Comparison of ENCODE assay signal across 20 cellular contexts in genomic region chr22:21054714-21055563, GRCh38. TPM values are rescaled to one million over a fixed set of nuclear protein-coding genes. Genes with fewer than 3 reads are reported as not detected.
DNase-seq lines count a peak whose midpoint lies in the region; ATAC-seq and TF ChIP-seq lines count a peak whose summit lies in the region.
"Had no signal": no experiment of that assay in that cellular context is flagged by ENCODE, and none has a peak within 500 bp of the region (broad histone marks: within the 10 kb centered on the region; RNA-seq: fewer than 3 reads in every experiment).

No MANE protein-coding gene starts in this region.

- H3K27me3 ChIP-seq in RWPE2 (ENCODE audit: insufficient read depth, poor library complexity, severe bottlenecking) (no peaks in the 10 kb centered on the region), foreskin keratinocyte (no peaks in the 10 kb centered on the region), neural progenitor cell (no peaks in the 10 kb centered on the region)
- H3K27me3 ChIP-seq: Peyer's patch had no signal

- peak; percentile 8 for ATAC-seq in activated CD8-positive, alpha-beta T cell treated with anti-CD3 and anti-CD28 coated beads, Interleukin-2, amount 10 ng/mL, durations not matched to agents 7 days and 5 days
- ATAC-seq in activated CD8-positive, alpha-beta T cell treated with anti-CD3 and anti-CD28 coated beads for 36 hours: no peak
- 0 out of 3 replicates have a peak, but pooled peaks have one; percentile 14 for ATAC-seq in RWPE2 (ENCODE audit: low read depth)
- peak; percentile 13 for ATAC-seq in foreskin keratinocyte
- ATAC-seq: GM12878, Right ventricle myocardium inferior had no signal

- peaks cover 6% of the 10 kb centered on the region for H3K27me3 Mint-ChIP-seq in activated CD8-positive, alpha-beta T cell treated with anti-CD3 and anti-CD28 coated beads, Interleukin-2, amount 10 ng/mL, durations not matched to agents 7 days and 5 days (ENCODE audit: low read depth)
- peaks cover 5% of the 10 kb centered on the region for H3K27me3 Mint-ChIP-seq in activated CD8-positive, alpha-beta T cell treated with anti-CD3 and anti-CD28 coated beads for 36 hours
- peaks cover 7% of the 10 kb centered on the region for H3K27me3 Mint-ChIP-seq in neural progenitor cell (ENCODE audit: insufficient read depth, low read depth)
- H3K27me3 Mint-ChIP-seq in type B pancreatic cell: no peaks in the 10 kb centered on the region
- H3K27me3 Mint-ChIP-seq: CD4-positive, alpha-beta T cell had no signal

- H4K20me1 ChIP-seq in neural progenitor cell (ENCODE audit: low read depth): no peaks in the 10 kb centered on the region

- CTCF ChIA-PET in activated CD8-positive, alpha-beta T cell treated with anti-CD3 and anti-CD28 coated beads, Interleukin-2, amount 10 ng/mL, durations not matched to agents 7 days and 5 days (lab: Charles Lee): no interaction called here
- CTCF ChIA-PET in activated CD8-positive, alpha-beta T cell treated with anti-CD3 and anti-CD28 coated beads for 36 hours (lab: Charles Lee): interaction anchor here (1.0 kb wide), 1 partner anchor 271 kb away, joined by 3 read pairs; no protein-coding TSS in a partner anchor

- H3K4me2 ChIP-seq in neural progenitor cell: no peak overlapping the region

- H3K79me2 ChIP-seq in neural progenitor cell (ENCODE audit: low read depth): no peaks in the 10 kb centered on the region

- no peak for TF ChIP-seq CTCF in activated CD8-positive, alpha-beta T cell treated with anti-CD3 and anti-CD28 coated beads for 36 hours (IDR thresholded peaks at IDR 0.05)
- no peak for TF ChIP-seq CTCF in RWPE2 (IDR thresholded peaks at IDR 0.05; ENCODE audit: poor library complexity, severe bottlenecking)
- TF ChIP-seq CTCF in foreskin keratinocyte (conservative IDR thresholded peaks at IDR 0.05): no peak
- TF ChIP-seq CTCF in neural progenitor cell (IDR thresholded peaks at IDR 0.05): no peak
- TF ChIP-seq CTCF in type B pancreatic cell (conservative IDR thresholded peaks at IDR 0.05): no peak

- H3K36me3 ChIP-seq in RWPE2 (ENCODE audit: low read depth) (no peaks in the 10 kb centered on the region), neural progenitor cell (no peaks in the 10 kb centered on the region)
- H3K36me3 ChIP-seq: Peyer's patch had no signal

- H3K9me3 ChIP-seq in RWPE2 (ENCODE audit: severe bottlenecking): peaks cover 7% of the 10 kb centered on the region
- no peaks in the 10 kb centered on the region for H3K9me3 ChIP-seq in neural progenitor cell (ENCODE audit: low read depth)
- H3K9me3 ChIP-seq: Peyer's patch had no signal

- no peak overlapping the region for H2AFZ ChIP-seq in neural progenitor cell (replicated peaks)

- intact Hi-C loops in activated CD8-positive, alpha-beta T cell treated with anti-CD3 and anti-CD28 coated beads for 36 hours (cut with micrococcal nuclease): no loop called here

- POLR2A ChIA-PET in activated CD8-positive, alpha-beta T cell treated with anti-CD3 and anti-CD28 coated beads, Interleukin-2, amount 10 ng/mL, durations not matched to agents 7 days and 5 days (lab: Charles Lee): interaction anchor here (1.0 kb wide), 1 partner anchor 10 kb away, joined by 4 read pairs; the partner anchor contains the start of gene LRRC74B
- POLR2A ChIA-PET in activated CD8-positive, alpha-beta T cell treated with anti-CD3 and anti-CD28 coated beads for 36 hours (lab: Charles Lee): interaction anchor here (0.6 kb wide), 1 partner anchor 8 kb away, joined by 3 read pairs; no protein-coding TSS in a partner anchor

- H3K9me3 Mint-ChIP-seq in activated CD8-positive, alpha-beta T cell treated with anti-CD3 and anti-CD28 coated beads, Interleukin-2, amount 10 ng/mL, durations not matched to agents 7 days and 5 days (ENCODE audit: insufficient read depth): no peaks in the 10 kb centered on the region
- no peaks in the 10 kb centered on the region for H3K9me3 Mint-ChIP-seq in activated CD8-positive, alpha-beta T cell treated with anti-CD3 and anti-CD28 coated beads for 36 hours
- H3K9me3 Mint-ChIP-seq in neural progenitor cell (no peaks in the 10 kb centered on the region), type B pancreatic cell (no peaks in the 10 kb centered on the region)
- H3K9me3 Mint-ChIP-seq: CD4-positive, alpha-beta T cell; H9; IgD-negative memory B cell had no signal

- no peak for DNase-seq in activated CD8-positive, alpha-beta T cell treated with anti-CD3 and anti-CD28 coated beads, Interleukin-2, amount 10 ng/mL, durations not matched to agents 7 days and 5 days
- DNase-seq in activated CD8-positive, alpha-beta T cell treated with anti-CD3 and anti-CD28 coated beads for 36 hours: no peak
- no peak for DNase-seq in RWPE2 (ENCODE audit: low spot score)
- DNase-seq in foreskin keratinocyte: no peak
- DNase-seq in neural progenitor cell (ENCODE audit: low spot score): no peak
- no peak for DNase-seq in type B pancreatic cell (ENCODE audit: extremely low spot score, unreplicated experiment)
- DNase-seq in H4 (ENCODE audit: low spot score): no peak
- DNase-seq in iPS-NIHi11 (ENCODE audit: low spot score): no peak
- DNase-seq: CD4-positive, alpha-beta T cell; EL; NCI-H1105; NCI-H2081; NCI-H2171 treated with DMSO at 0.1 percent for 48 hours; NCI-H446 treated with DMSO at 0.1 percent for 48 hours; Peyer's patch had no signal

- H3K4me1 ChIP-seq in RWPE2 (ENCODE audit: insufficient read depth, poor library complexity, severe bottlenecking) (peaks cover 5% of the 10 kb centered on the region), foreskin keratinocyte (peaks cover 5% of the 10 kb centered on the region), neural progenitor cell (no peaks in the 10 kb centered on the region)
- H3K4me1 ChIP-seq: Peyer's patch had no signal

- no peaks in the 10 kb centered on the region for H3K36me3 Mint-ChIP-seq in activated CD8-positive, alpha-beta T cell treated with anti-CD3 and anti-CD28 coated beads, Interleukin-2, amount 10 ng/mL, durations not matched to agents 7 days and 5 days (ENCODE audit: low read depth)
- H3K36me3 Mint-ChIP-seq in activated CD8-positive, alpha-beta T cell treated with anti-CD3 and anti-CD28 coated beads for 36 hours (ENCODE audit: low read depth): no peaks in the 10 kb centered on the region
- no peaks in the 10 kb centered on the region for H3K36me3 Mint-ChIP-seq in neural progenitor cell
- no peaks in the 10 kb centered on the region for H3K36me3 Mint-ChIP-seq in type B pancreatic cell

- H3K9ac ChIP-seq in neural progenitor cell: no peak overlapping the region

- H3F3A ChIP-seq in neural progenitor cell (ENCODE audit: low read depth): no peaks in the 10 kb centered on the region

- H3K4me1 Mint-ChIP-seq in activated CD8-positive, alpha-beta T cell treated with anti-CD3 and anti-CD28 coated beads, Interleukin-2, amount 10 ng/mL, durations not matched to agents 7 days and 5 days (ENCODE audit: low read depth): peaks cover 29% of the 10 kb centered on the region
- H3K4me1 Mint-ChIP-seq in activated CD8-positive, alpha-beta T cell treated with anti-CD3 and anti-CD28 coated beads for 36 hours (ENCODE audit: low read depth): peaks cover 10% of the 10 kb centered on the region
- H3K4me1 Mint-ChIP-seq in neural progenitor cell (peaks cover 42% of the 10 kb centered on the region), type B pancreatic cell (ENCODE audit: unreplicated experiment) (peaks cover 10% of the 10 kb centered on the region)

- H3K4me3 ChIP-seq in RWPE2 (ENCODE audit: severe bottlenecking): no peak overlapping the region
- no peak overlapping the region for H3K4me3 ChIP-seq in neural progenitor cell
- H3K4me3 ChIP-seq: GM12878, Peyer's patch had no signal

- H3K27ac ChIP-seq in RWPE2 (ENCODE audit: poor library complexity, severe bottlenecking) (no peak overlapping the region), foreskin keratinocyte (no peak overlapping the region), neural progenitor cell (no peak overlapping the region)
- H3K27ac ChIP-seq: 22Rv1, Peyer's patch had no signal

- H3K27ac Mint-ChIP-seq in activated CD8-positive, alpha-beta T cell treated with anti-CD3 and anti-CD28 coated beads, Interleukin-2, amount 10 ng/mL, durations not matched to agents 7 days and 5 days: no peak overlapping the region
- H3K27ac Mint-ChIP-seq in activated CD8-positive, alpha-beta T cell treated with anti-CD3 and anti-CD28 coated beads for 36 hours: no peak overlapping the region
- H3K27ac Mint-ChIP-seq in neural progenitor cell (peak overlapping the region; percentile 76), type B pancreatic cell (no peak overlapping the region)
- H3K27ac Mint-ChIP-seq: CD4-positive, alpha-beta T cell had no signal

- H3K4me3 Mint-ChIP-seq in activated CD8-positive, alpha-beta T cell treated with anti-CD3 and anti-CD28 coated beads, Interleukin-2, amount 10 ng/mL, durations not matched to agents 7 days and 5 days: no peak overlapping the region
- no peak overlapping the region for H3K4me3 Mint-ChIP-seq in activated CD8-positive, alpha-beta T cell treated with anti-CD3 and anti-CD28 coated beads for 36 hours
- no peak overlapping the region for H3K4me3 Mint-ChIP-seq in neural progenitor cell
- no peak overlapping the region for H3K4me3 Mint-ChIP-seq in type B pancreatic cell
- H3K4me3 Mint-ChIP-seq: H9 had no signal

RNA-seq across cellular contexts. Expression of gene LRRC74B, which starts 9.2 kb away (rescaled TPM):
- not detected for total RNA-seq in activated CD8-positive, alpha-beta T cell treated with anti-CD3 and anti-CD28 coated beads, Interleukin-2, amount 10 ng/mL, durations not matched to agents 7 days and 5 days
- not detected for total RNA-seq in activated CD8-positive, alpha-beta T cell treated with anti-CD3 and anti-CD28 coated beads for 36 hours
- not detected in 2 replicates for total RNA-seq in foreskin keratinocyte
- polyA plus RNA-seq in foreskin keratinocyte: not detected in 2 replicates
- total RNA-seq in neural progenitor cell (ENCODE audit: low replicate concordance): not detected in 2 replicates
- total RNA-seq in type B pancreatic cell (ENCODE audit: low replicate concordance): 0.65 TPM in 1 of 2 replicates, not detected in the other
- not detected in 2 replicates for total RNA-seq in H4 (2014; rRNA removed; shearing (Covaris generic))
- total RNA-seq: CD4-positive, alpha-beta T cell; GM12878; H9; Peyer's patch; Right ventricle myocardium inferior had no signal
- polyA plus RNA-seq: GM12878, IgD-negative memory B cell had no signal

RNA-seq across cellular contexts. Expression of gene SLC7A4, which starts 22.6 kb away (rescaled TPM):
- under 1 TPM; 0.16 to 0.21 TPM for total RNA-seq in activated CD8-positive, alpha-beta T cell treated with anti-CD3 and anti-CD28 coated beads, Interleukin-2, amount 10 ng/mL, durations not matched to agents 7 days and 5 days
- total RNA-seq in activated CD8-positive, alpha-beta T cell treated with anti-CD3 and anti-CD28 coated beads for 36 hours: not detected
- 0.07 and 0.11 TPM in 2 replicates for total RNA-seq in foreskin keratinocyte
- 0.03 and 0.08 TPM in 2 replicates for polyA plus RNA-seq in foreskin keratinocyte
- 0.34 TPM in 1 of 2 replicates, not detected in the other for total RNA-seq in neural progenitor cell (ENCODE audit: low replicate concordance)
- total RNA-seq in type B pancreatic cell (ENCODE audit: low replicate concordance): 3.3 and 6.7 TPM in 2 replicates
- not detected in 2 replicates for total RNA-seq in H4 (2014; rRNA removed; shearing (Covaris generic))
- total RNA-seq: CD4-positive, alpha-beta T cell had no signal
- polyA plus RNA-seq: IgD-negative memory B cell had no signal

RNA-seq across cellular contexts. Expression of gene P2RX6, which starts 40.0 kb away (rescaled TPM):
- under 1 TPM; 0.50 to 0.63 TPM for total RNA-seq in activated CD8-positive, alpha-beta T cell treated with anti-CD3 and anti-CD28 coated beads, Interleukin-2, amount 10 ng/mL, durations not matched to agents 7 days and 5 days
- under 1 TPM; 0.22 to 0.25 TPM for total RNA-seq in activated CD8-positive, alpha-beta T cell treated with anti-CD3 and anti-CD28 coated beads for 36 hours
- total RNA-seq in foreskin keratinocyte (0.21 and 0.24 TPM in 2 replicates), neural progenitor cell (ENCODE audit: low replicate concordance) (0.36 and 0.53 TPM in 2 replicates), type B pancreatic cell (ENCODE audit: low replicate concordance) (0.71 and 2.8 TPM in 2 replicates)
- 0.21 and 0.38 TPM in 2 replicates for polyA plus RNA-seq in foreskin keratinocyte
- 2.0 and 4.0 TPM in 2 replicates for total RNA-seq in H4 (2014; rRNA removed; shearing (Covaris generic))
- total RNA-seq: H9 had no signal
- polyA plus RNA-seq: IgD-negative memory B cell had no signal

RNA-seq across cellular contexts. Expression of gene THAP7, which starts 53.0 kb away (rescaled TPM):
- total RNA-seq in activated CD8-positive, alpha-beta T cell treated with anti-CD3 and anti-CD28 coated beads, Interleukin-2, amount 10 ng/mL, durations not matched to agents 7 days and 5 days: 10 to 100 TPM; 31.7 to 32.0 TPM
- total RNA-seq in activated CD8-positive, alpha-beta T cell treated with anti-CD3 and anti-CD28 coated beads for 36 hours: 10 to 100 TPM; 23.7 to 23.8 TPM
- total RNA-seq in foreskin keratinocyte: 24.2 and 25.0 TPM in 2 replicates
- 34.4 and 36.5 TPM in 2 replicates for polyA plus RNA-seq in foreskin keratinocyte
- total RNA-seq in neural progenitor cell (ENCODE audit: low replicate concordance): 14.7 and 29.2 TPM in 2 replicates
- 16.9 and 26.4 TPM in 2 replicates for total RNA-seq in type B pancreatic cell (ENCODE audit: low replicate concordance)
- total RNA-seq in H4 (2014; rRNA removed; shearing (Covaris generic)): 41.8 and 45.8 TPM in 2 replicates
